14 cellular contexts compared by ENCODE assay signal in genomic region chr11:84241374-84242131, GRCh38.
DNase-seq lines count a peak whose midpoint lies in the region; ATAC-seq and TF ChIP-seq lines count a peak whose summit lies in the region.
"Had no signal": no experiment of that assay in that cellular context is flagged by ENCODE, and none has a peak within 500 bp of the region (broad histone marks: within the 10 kb centered on the region; RNA-seq: fewer than 3 reads in every experiment).

No MANE protein-coding gene starts in this region.

- H3K9me3 ChIP-seq in HUES6 (ENCODE audit: control insufficient read depth, insufficient read depth, low read depth, low read length) (no peaks in the 10 kb centered on the region), left lung (no peaks in the 10 kb centered on the region)
- H3K9me3 ChIP-seq: BLaER1 treated with 17β-estradiol and CSF1 and Interleukin-3, amounts not matched to agents 10 nM and 100 nM had no signal

- H3K4me3 Mint-ChIP-seq in GM23338: peak overlapping the region; percentile 34; the same call in 2 of the 3 replicates
- no peak overlapping the region for H3K4me3 Mint-ChIP-seq in immature natural killer cell
- H3K4me3 Mint-ChIP-seq: CD4-positive, CD25-positive, alpha-beta regulatory T cell had no signal

- TF ChIP-seq CTCF in GM23338 (conservative IDR thresholded peaks at IDR 0.05; ENCODE audit: low read depth in 2 of 2): no peak
- no peak for TF ChIP-seq CTCF in dorsolateral prefrontal cortex (IDR thresholded peaks at IDR 0.05 in 54 of 56, conservative IDR thresholded peaks at IDR 0.05 in 2 of 56; ENCODE audit: low read depth in 1 of 56, partially characterized antibody in 56 of 56)
- TF ChIP-seq CTCF in left lung (IDR thresholded peaks at IDR 0.05): no peak

- peaks cover 24% of the 10 kb centered on the region for H3K4me1 Mint-ChIP-seq in GM23338
- H3K4me1 Mint-ChIP-seq in immature natural killer cell: no peaks in the 10 kb centered on the region
- H3K4me1 Mint-ChIP-seq: CD4-positive, CD25-positive, alpha-beta regulatory T cell had no signal

- H3K4me1 ChIP-seq in GM23338 (ENCODE audit: insufficient read depth) (peaks cover 23% of the 10 kb centered on the region), HUES6 (ENCODE audit: control insufficient read depth, insufficient read depth, low read length) (peaks cover 16% of the 10 kb centered on the region), left lung (peaks cover 0 to 3% of the 10 kb centered on the region in 2 donors)

- H3K9me2 ChIP-seq in GM23338 (ENCODE audit: insufficient read depth): peaks cover 3% of the 10 kb centered on the region; the same call in 1 of the 2 replicates

- H3K79me2 ChIP-seq in GM23338 (replicated peaks; ENCODE audit: insufficient read depth): no peaks in the 10 kb centered on the region

- H3K4me3 ChIP-seq in GM23338 (0 out of 2 replicates have a peak overlapping the region, but pooled peaks have one; percentile 9), HUES6 (ENCODE audit: low read depth, low read length) (no peak overlapping the region), dorsolateral prefrontal cortex (no peak overlapping the region), left lung (no peak overlapping the region)
- H3K4me3 ChIP-seq: BLaER1 treated with 17β-estradiol and CSF1 and Interleukin-3, amounts not matched to agents 10 nM and 100 nM had no signal

- H3K36me3 Mint-ChIP-seq in GM23338 (ENCODE audit: low read depth) (no peaks in the 10 kb centered on the region), immature natural killer cell (no peaks in the 10 kb centered on the region)
- H3K36me3 Mint-ChIP-seq: CD4-positive, CD25-positive, alpha-beta regulatory T cell had no signal

- intact Hi-C loops in dorsolateral prefrontal cortex (cut with DNase I) (no loop called here), left lung (cut with DNase I) (no loop called here)

- no peak overlapping the region for H3K9ac ChIP-seq in HUES6 (ENCODE audit: low read length)
- H3K9ac ChIP-seq: BLaER1 treated with 17β-estradiol and CSF1 and Interleukin-3, amounts not matched to agents 10 nM and 100 nM had no signal

- H3K4me2 ChIP-seq in GM23338: peak overlapping the region; percentile 45
- H3K4me2 ChIP-seq: BLaER1 treated with 17β-estradiol and CSF1 and Interleukin-3, amounts not matched to agents 10 nM and 100 nM had no signal

- peak overlapping the region; percentile 80 for H3K27ac Mint-ChIP-seq in GM23338
- no peak overlapping the region for H3K27ac Mint-ChIP-seq in immature natural killer cell
- H3K27ac Mint-ChIP-seq: CD4-positive, CD25-positive, alpha-beta regulatory T cell had no signal

- H3K27me3 Mint-ChIP-seq in GM23338 (ENCODE audit: insufficient read depth, low read depth, poor library complexity): no peaks in the 10 kb centered on the region
- no peaks in the 10 kb centered on the region for H3K27me3 Mint-ChIP-seq in immature natural killer cell (ENCODE audit: low read depth in 3 of 3)
- H3K27me3 Mint-ChIP-seq: CD4-positive, CD25-positive, alpha-beta regulatory T cell had no signal

- H3K36me3 ChIP-seq in GM23338 (ENCODE audit: insufficient read depth) (no peaks in the 10 kb centered on the region), HUES6 (ENCODE audit: control insufficient read depth, insufficient read depth, low read length) (no peaks in the 10 kb centered on the region), left lung (no peaks in the 10 kb centered on the region)
- H3K36me3 ChIP-seq: BLaER1 treated with 17β-estradiol and CSF1 and Interleukin-3, amounts not matched to agents 10 nM and 100 nM had no signal

- H3F3A ChIP-seq in GM23338 (replicated peaks; ENCODE audit: low read depth): no peaks in the 10 kb centered on the region

- H3K27me3 ChIP-seq in GM23338 (ENCODE audit: insufficient read depth) (no peaks in the 10 kb centered on the region), HUES6 (ENCODE audit: control insufficient read depth, insufficient read depth, low read length) (no peaks in the 10 kb centered on the region), dorsolateral prefrontal cortex (no peaks in the 10 kb centered on the region), left lung (no peaks in the 10 kb centered on the region)
- H3K27me3 ChIP-seq: BLaER1 treated with 17β-estradiol and CSF1 and Interleukin-3, amounts not matched to agents 10 nM and 100 nM had no signal

- DNase-seq in GM23338 (ENCODE audit: low spot score): peak; percentile 10
- DNase-seq in dorsolateral prefrontal cortex: no peak
- no peak for DNase-seq in left lung
- no peak for DNase-seq in GM19238 (ENCODE audit: insufficient read length, low spot score)
- DNase-seq in NCI-H2029 treated with DMSO at 0.1 percent for 48 hours (lab: John Stamatoyannopoulos, UW): no peak
- DNase-seq in immature natural killer cell: no peak
- DNase-seq: ACHN; CD4-positive, CD25-positive, alpha-beta regulatory T cell; DMS53; GOT3 had no signal

- no peaks in the 10 kb centered on the region for H4K20me1 ChIP-seq in GM23338 (replicated peaks; ENCODE audit: insufficient read depth)
- H4K20me1 ChIP-seq: BLaER1 treated with 17β-estradiol and CSF1 and Interleukin-3, amounts not matched to agents 10 nM and 100 nM had no signal

- ATAC-seq in GM23338 (peak; percentile 36; the same call in 1 of the 3 replicates), left lung (peak; percentile 15), HG03039 (IDR thresholded peaks at IDR 0.05; ENCODE audit: unreplicated experiment) (no peak)
- ATAC-seq: HCT116 had no signal

- H3K9me3 Mint-ChIP-seq in GM23338: no peaks in the 10 kb centered on the region
- H3K9me3 Mint-ChIP-seq in immature natural killer cell: peaks cover 1 to 27% (median 8%) of the 10 kb centered on the region in 6 donors

- peak overlapping the region; percentile 41 for H3K27ac ChIP-seq in GM23338 (ENCODE audit: low read depth)
- peak overlapping the region; percentile 1; the same call in 1 of the 2 replicates for H3K27ac ChIP-seq in HUES6 (ENCODE audit: low read depth, low read length)
- peak overlapping the region in 36 of 59 donors; percentile 3 to 68 (median 36) for H3K27ac ChIP-seq in dorsolateral prefrontal cortex
- H3K27ac ChIP-seq in left lung: no peak overlapping the region
- H3K27ac ChIP-seq: BLaER1 treated with 17β-estradiol and CSF1 and Interleukin-3, amounts not matched to agents 10 nM and 100 nM had no signal

- peak overlapping the region; percentile 3 for H2AFZ ChIP-seq in GM23338

TF ChIP-seq in GM23338, 12 proteins besides CTCF, POLR2A, EP300 and RAD21 (continues in another document):
- TF ChIP-seq REST (IDR thresholded peaks at IDR 0.05; ENCODE audit: unreplicated experiment) (no peak), ZNF114 (CRISPR knock-in tag; IDR thresholded peaks at IDR 0.05) (no peak), EZH2 (IDR thresholded peaks at IDR 0.05; ENCODE audit: low read depth, unreplicated experiment) (no peak), CREB1 (CRISPR knock-in tag; IDR thresholded peaks at IDR 0.05; ENCODE audit: low read depth) (no peak), EZH2phosphoT487 (IDR thresholded peaks at IDR 0.05; ENCODE audit: unreplicated experiment) (no peak)

Comparison
In these comparisons a context has a peak if more than half of its experiments do, and no peak if none do; other contexts are left out.
1. H3K27ac ChIP-seq: peak in GM23338 (single experiment), HUES6 (single experiment) and dorsolateral prefrontal cortex (36 of 59); none in left lung (0 of 2).